In the genomic region with DNA sequence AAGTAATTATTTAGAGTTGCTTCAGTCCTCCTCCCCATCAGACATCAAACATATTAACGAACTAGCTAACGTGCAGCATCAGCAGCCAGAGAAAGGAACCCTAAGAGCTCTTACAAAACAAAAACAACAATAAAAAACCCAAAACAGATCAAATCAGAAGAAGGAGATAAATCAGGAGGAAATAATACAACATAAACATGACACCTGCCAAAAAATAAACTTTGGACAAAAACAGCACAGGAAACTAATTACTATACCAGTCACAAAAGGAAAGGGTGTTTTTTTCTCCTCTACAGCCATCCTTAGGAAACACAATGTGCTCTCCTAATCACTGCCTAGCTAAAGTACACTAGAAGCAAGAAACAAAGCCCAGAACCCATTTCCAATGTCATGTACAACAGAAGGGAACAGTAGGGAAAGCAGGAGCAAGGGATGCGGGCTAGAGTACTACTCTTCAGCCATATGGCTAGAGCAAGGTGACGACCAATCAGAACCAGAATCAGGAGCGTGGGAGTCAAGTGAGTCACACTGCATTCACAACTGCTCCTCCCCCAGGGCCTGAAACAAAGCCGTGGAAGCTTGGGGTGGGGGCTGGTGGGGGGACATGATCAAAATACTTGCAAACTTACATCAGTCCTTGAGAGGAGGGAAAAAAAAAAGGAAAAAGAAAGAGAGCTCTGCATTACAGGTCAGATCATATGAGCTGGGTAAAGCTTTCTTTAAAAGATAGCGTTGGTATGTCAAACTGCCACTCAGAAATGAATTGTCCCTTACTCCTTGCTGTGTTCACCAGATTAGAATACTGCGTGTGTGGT, we compare ENCODE assay signal across 8 cellular contexts.
A peak's percentile ranks its signal among the peaks of the same experiment; 100 is the strongest.
DNase-seq lines count a peak whose midpoint lies in the region; ATAC-seq and TF ChIP-seq lines count a peak whose summit lies in the region.

No MANE protein-coding gene starts in this region.

- peaks cover 64% of the 10 kb centered on the region for H3K79me2 ChIP-seq in GM23248 (ENCODE audit: insufficient read depth)

- H3K27me3 ChIP-seq in GM23248 (replicated peaks; ENCODE audit: insufficient read depth) (no peaks in the 10 kb centered on the region), endodermal cell (ENCODE audit: control insufficient read depth, insufficient read depth, low read length, poor library complexity, severe bottlenecking) (no peaks in the 10 kb centered on the region), prostate gland (replicated peaks; ENCODE audit: insufficient read depth) (no peaks in the 10 kb centered on the region), transverse colon (no peaks in the 10 kb centered on the region)

- no peaks in the 10 kb centered on the region for H3K27me3 Mint-ChIP-seq in endodermal cell (ENCODE audit: insufficient read depth)

- no peaks in the 10 kb centered on the region for H3K9me2 ChIP-seq in GM23248 (ENCODE audit: insufficient read depth)

- TF ChIP-seq EP300 in transverse colon (IDR thresholded peaks at IDR 0.05; ENCODE audit: low read depth): no peak

- intact Hi-C loops in prostate gland (cut with DNase I): no loop called here
- intact Hi-C loops in transverse colon (cut with DNase I; ENCODE audit: low total_unique reads): no loop called here

- H3K9ac ChIP-seq in GM23248 (no peak overlapping the region), endodermal cell (ENCODE audit: extremely low read depth, low read length, poor library complexity, severe bottlenecking) (peak overlapping the region; percentile 43)

- peak overlapping the region; percentile 92 for H3K27ac Mint-ChIP-seq in endodermal cell

- H3K4me3 Mint-ChIP-seq in endodermal cell: no peak overlapping the region

- peak overlapping the region; percentile 62 for H3K4me2 ChIP-seq in GM23248 (ENCODE audit: unreplicated experiment)

- DNase-seq in GM23248 (peak; percentile 84), OCI-M1 (lab: John Stamatoyannopoulos, UW) (peak; percentile 98), endodermal cell (peak; percentile 95), occipital lobe (lab: John Stamatoyannopoulos, UW) (peak; percentile 39), prostate gland (ENCODE audit: low spot score) (no peak), NCI-H146 treated with DMSO at 0.1 percent for 48 hours (lab: John Stamatoyannopoulos, UW; ENCODE audit: unreplicated experiment) (no peak), transverse colon (no peak)

- no peak overlapping the region for H2AFZ ChIP-seq in GM23248

- peaks cover 7% of the 10 kb centered on the region; the same call in 1 of the 2 replicates for H3F3A ChIP-seq in GM23248 (ENCODE audit: insufficient read depth)

- H3K36me3 ChIP-seq in GM23248 (ENCODE audit: low read depth) (peaks cover 16% of the 10 kb centered on the region), endodermal cell (ENCODE audit: control insufficient read depth, insufficient read depth, low read length) (peaks cover 14% of the 10 kb centered on the region), prostate gland (no peaks in the 10 kb centered on the region), transverse colon (peaks cover 0 to 8% (median 4%) of the 10 kb centered on the region in 4 donors)

- H3K4me1 ChIP-seq in GM23248 (ENCODE audit: insufficient read depth): peaks cover 18% of the 10 kb centered on the region
- H3K4me1 ChIP-seq in endodermal cell (ENCODE audit: control insufficient read depth, insufficient read depth, low read length): peaks cover 3% of the 10 kb centered on the region
- H3K4me1 ChIP-seq in prostate gland (replicated peaks): no peaks in the 10 kb centered on the region
- peaks cover 0 to 15% (median 1%) of the 10 kb centered on the region in 4 donors for H3K4me1 ChIP-seq in transverse colon

- peak overlapping the region; percentile 17 for H3K27ac ChIP-seq in GM23248
- peak overlapping the region; percentile 87 for H3K27ac ChIP-seq in endodermal cell (ENCODE audit: low read depth, low read length)
- H3K27ac ChIP-seq in prostate gland: no peak overlapping the region
- no peak overlapping the region for H3K27ac ChIP-seq in transverse colon

- TF ChIP-seq POLR2A in prostate gland (IDR thresholded peaks at IDR 0.05) (no peak), transverse colon (IDR thresholded peaks at IDR 0.05) (no peak)

- ATAC-seq in HG03045 (IDR thresholded peaks at IDR 0.05; ENCODE audit: unreplicated experiment): no peak

- 0 out of 2 replicates have a peak overlapping the region, but pooled peaks have one; percentile 5 for H3K4me3 ChIP-seq in GM23248
- no peak overlapping the region for H3K4me3 ChIP-seq in endodermal cell (ENCODE audit: low read length)
- H3K4me3 ChIP-seq in prostate gland: no peak overlapping the region
- no peak overlapping the region for H3K4me3 ChIP-seq in transverse colon

- in situ Hi-C loops in GM23248 (cut with MboI) (no loop called here), transverse colon (cut with MboI; ENCODE audit: low pct_ligation_motif_present in 1 of 4, low pct_unique_long_range_greater_than_20kb in 1 of 4, low sequenced_read_pairs in 3 of 4) (no loop called here)

- peaks cover 16% of the 10 kb centered on the region for H3K4me1 Mint-ChIP-seq in endodermal cell

- H3K9me3 Mint-ChIP-seq in endodermal cell: no peaks in the 10 kb centered on the region

- WGBS in GM23248 (ENCODE audit: low coverage in 1 of 2, low lambda C conversion rate in 2 of 2, missing lambda C conversion rate in 2 of 2), 2 experiments: 34 to 35% methylated on average over 8 of the region's 8 CpGs
- WGBS in endodermal cell (ENCODE audit: insufficient coverage in 1 of 2, insufficient read length in 1 of 2), 2 experiments: 0 to 36% methylated on average over 1 to 8 of the region's 8 CpGs
- WGBS in prostate gland: 41% methylated on average over 8 of the region's 8 CpGs
- 69 to 90% methylated on average over 8 of the region's 8 CpGs for WGBS in transverse colon (ENCODE audit: low coverage in 1 of 2), 2 donors

- H3K9me3 ChIP-seq in GM23248 (ENCODE audit: low read depth) (no peaks in the 10 kb centered on the region), endodermal cell (ENCODE audit: control insufficient read depth, low read length) (no peaks in the 10 kb centered on the region), prostate gland (no peaks in the 10 kb centered on the region), transverse colon (no peaks in the 10 kb centered on the region)

- TF ChIP-seq CTCF in endodermal cell (conservative IDR thresholded peaks at IDR 0.05) (no peak), prostate gland (IDR thresholded peaks at IDR 0.05) (no peak), transverse colon (IDR thresholded peaks at IDR 0.05) (no peak)

- H3K36me3 Mint-ChIP-seq in endodermal cell (ENCODE audit: low read depth): peaks cover 10% of the 10 kb centered on the region

- no peaks in the 10 kb centered on the region for H4K20me1 ChIP-seq in GM23248 (ENCODE audit: insufficient read depth)

Comparison
In these comparisons a context has a peak if more than half of its experiments do, and no peak if none do; other contexts are left out.
1. DNase-seq: peak in GM23248 (single experiment), OCI-M1 (single experiment), endodermal cell (single experiment) and occipital lobe (single experiment); none in prostate gland (single experiment), NCI-H146 treated with DMSO at 0.1 percent for 48 hours (single experiment) and transverse colon (single experiment).
2. H3K27ac ChIP-seq: peak in GM23248 (single experiment) and endodermal cell (single experiment); none in prostate gland (0 of 2) and transverse colon (0 of 4).